In genomic region chr1:171983584-171983983, GRCh38 we compare ENCODE assay signal across 9 cellular contexts.
DNase-seq lines count a peak whose midpoint lies in the region; ATAC-seq, FAIRE-seq and TF ChIP-seq lines count a peak whose summit lies in the region.
"Had no signal": no experiment of that assay in that cellular context is flagged by ENCODE, and none has a peak within 500 bp of the region (broad histone marks: within the 10 kb centered on the region; RNA-seq: fewer than 3 reads in every experiment).

No MANE protein-coding gene starts in this region.

- H3K4me2 ChIP-seq in GM12878 (ENCODE audit: control insufficient read depth, insufficient read depth) = no peak overlapping the region

- no peaks in the 10 kb centered on the region; a peak in 1 of 4 replicates for H3K27me3 ChIP-seq in GM12878 (replicated peaks in 1 of 2; ENCODE audit: control insufficient read depth in 2 of 2, insufficient read depth in 2 of 2, low read length in 1 of 2)

- no peaks in the 10 kb centered on the region for H3K79me2 ChIP-seq in GM12878 (ENCODE audit: control insufficient read depth, insufficient read depth, low read length)

- H3K4me3 ChIP-seq in GM12878 = no peak overlapping the region

- FAIRE-seq in D721Med (lab: Jason Lieb, UNC) = peak; percentile 87
- FAIRE-seq in GM12878 (lab: Jason Lieb, UNC) = no peak

- no peaks in the 10 kb centered on the region for H4K20me1 ChIP-seq in GM12878 (ENCODE audit: control insufficient read depth, insufficient read depth)

- no peak overlapping the region for H2AFZ ChIP-seq in GM12878 (ENCODE audit: control insufficient read depth, low read depth, low read length)

- H3K4me1 ChIP-seq in GM12878 (ENCODE audit: control insufficient read depth, insufficient read depth, low read length) = no peaks in the 10 kb centered on the region

- in situ Hi-C loops in GM12878 (cut with MboI) = loop anchor here (5.0 kb wide), 2 partner anchors 176 to 341 kb away; no protein-coding TSS in a partner anchor

- 0% methylated on average over 1 of the region's 1 CpG for WGBS in GM12878 (ENCODE audit: insufficient coverage, insufficient replicate concordance, low lambda C conversion rate, missing lambda C conversion rate)

- peaks cover 8 to 12% of the 10 kb centered on the region in 2 donors for H3K27me3 Mint-ChIP-seq in stimulated activated naive B cell treated with anti-CD40 and anti-IgM and Interleukin-4, amounts not matched to agents 10 μg/mL and 1 μg/mL and 100 μg/mL, for 72 hours

- RAD21 ChIA-PET in GM12878 (lab: Charles Lee; ENCODE audit: unreplicated experiment) = interaction anchor here (3.4 to 7.8 kb wide), 3 partner anchors 179 to 339 kb away, joined by 15 to 87 read pairs (median 20); no protein-coding TSS in a partner anchor

- TF ChIP-seq RAD21 in GM12878 (IDR thresholded peaks at IDR 0.05; ENCODE audit: insufficient read depth, low read depth, low read length) = peak; percentile 41; the same call in 1 of the 2 replicates

- TF ChIP-seq CTCF in D721Med (IDR thresholded peaks at IDR 0.05; ENCODE audit: insufficient read depth, missing control alignments) (no peak), GM12878 (IDR thresholded peaks at IDR 0.05 in 2 of 3, conservative IDR thresholded peaks at IDR 0.05 in 1 of 3; ENCODE audit: control insufficient read depth in 2 of 3, extremely low read depth in 1 of 3, insufficient read depth in 1 of 3, low read depth in 3 of 3, low read length in 3 of 3) (peak in 1 of 3 experiments; percentile 25; a peak in 1 of 6 replicates)

- H3K9ac ChIP-seq in GM12878 (ENCODE audit: control insufficient read depth, insufficient read depth, low read length) = no peak overlapping the region

- ATAC-seq in GM12878 = peak; percentile 47
- no peak for ATAC-seq in GM21576 (IDR thresholded peaks at IDR 0.05; ENCODE audit: unreplicated experiment)
- ATAC-seq in stimulated activated effector memory CD8-positive, alpha-beta T cell treated with anti-CD3 and anti-CD28 coated beads, Interleukin-12 subunit alpha, Interleukin-12 subunit beta, amount 100 ng/mL, for 72 hours = no peak
- ATAC-seq in stimulated activated naive B cell treated with anti-CD40 and anti-IgM and Interleukin-4, amounts not matched to agents 10 μg/mL and 1 μg/mL and 100 μg/mL, for 72 hours (replicated peaks) = no peak
- no peak for ATAC-seq in HG02642 (IDR thresholded peaks at IDR 0.05; ENCODE audit: poor library complexity, unreplicated experiment)

- POLR2A ChIA-PET in GM12878 (lab: Charles Lee) = interaction anchor here (0.6 kb wide), 2 partner anchors 155 to 338 kb away, joined by 3 to 5 read pairs; no protein-coding TSS in a partner anchor

- CTCF ChIA-PET in GM12878 (lab: Yijun Ruan, JAX) = interaction anchor here (0.6 to 14.3 kb wide), 10 partner anchors 15 to 417 kb away, joined by 3 to 322 read pairs (median 6); no protein-coding TSS in a partner anchor

- SMC1A ChIA-PET in GM12878 (lab: Charles Lee; ENCODE audit: uncharacterized antibody, unreplicated experiment) = interaction anchor here (0.7 to 9.3 kb wide), 3 partner anchors 14 to 221 kb away, joined by 3 to 142 read pairs (median 3); no protein-coding TSS in a partner anchor

- intact Hi-C loops in GM12878 (cut with micrococcal nuclease; ENCODE audit: unreplicated experiment) = no loop called here

- H3K36me3 ChIP-seq in GM12878 (ENCODE audit: control insufficient read depth in 2 of 2, insufficient read depth in 2 of 2, low read length in 1 of 2) = no peaks in the 10 kb centered on the region

- no peak overlapping the region for H3K27ac ChIP-seq in GM12878 (ENCODE audit: control insufficient read depth, insufficient read depth)

- no TSS peak for BruUV-seq in GM12878 (replicated peaks; lab: Mats Ljungman, UMichigan)

- H3K4me1 Mint-ChIP-seq in stimulated activated effector memory CD8-positive, alpha-beta T cell treated with anti-CD3 and anti-CD28 coated beads, Interleukin-12 subunit alpha, Interleukin-12 subunit beta, amount 100 ng/mL, for 72 hours = no peaks in the 10 kb centered on the region
- H3K4me1 Mint-ChIP-seq in stimulated activated naive B cell treated with anti-CD40 and anti-IgM and Interleukin-4, amounts not matched to agents 10 μg/mL and 1 μg/mL and 100 μg/mL, for 72 hours = peaks cover 0 to 4% of the 10 kb centered on the region in 2 donors

- H3K36me3 Mint-ChIP-seq in stimulated activated effector memory CD8-positive, alpha-beta T cell treated with anti-CD3 and anti-CD28 coated beads, Interleukin-12 subunit alpha, Interleukin-12 subunit beta, amount 100 ng/mL, for 72 hours = no peaks in the 10 kb centered on the region
- no peaks in the 10 kb centered on the region for H3K36me3 Mint-ChIP-seq in stimulated activated naive B cell treated with anti-CD40 and anti-IgM and Interleukin-4, amounts not matched to agents 10 μg/mL and 1 μg/mL and 100 μg/mL, for 72 hours

- H3K9me3 ChIP-seq in GM12878 (replicated peaks; ENCODE audit: control insufficient read depth, insufficient read depth, low read length) = no peaks in the 10 kb centered on the region

- no peak for DNase-seq in D721Med (ENCODE audit: insufficient read length, low spot score)
- peak; percentile 19 for DNase-seq in KG1 (lab: John Stamatoyannopoulos, UW)
- DNase-seq in GM12878 (ENCODE audit: low read depth, low spot score) = no peak
- DNase-seq in midbrain (lab: John Stamatoyannopoulos, UW) = peak; percentile 58
- no peak for DNase-seq in stimulated activated effector memory CD8-positive, alpha-beta T cell treated with anti-CD3 and anti-CD28 coated beads, Interleukin-12 subunit alpha, Interleukin-12 subunit beta, amount 100 ng/mL, for 72 hours (ENCODE audit: low spot score in 2 of 2)
- no peak for DNase-seq in stimulated activated naive B cell treated with anti-CD40 and anti-IgM and Interleukin-4, amounts not matched to agents 10 μg/mL and 1 μg/mL and 100 μg/mL, for 72 hours
- DNase-seq: NCI-H1436 treated with DMSO at 0.1 percent for 48 hours had no signal

- no peak overlapping the region for H3K4me3 Mint-ChIP-seq in stimulated activated effector memory CD8-positive, alpha-beta T cell treated with anti-CD3 and anti-CD28 coated beads, Interleukin-12 subunit alpha, Interleukin-12 subunit beta, amount 100 ng/mL, for 72 hours
- no peak overlapping the region for H3K4me3 Mint-ChIP-seq in stimulated activated naive B cell treated with anti-CD40 and anti-IgM and Interleukin-4, amounts not matched to agents 10 μg/mL and 1 μg/mL and 100 μg/mL, for 72 hours

- no peak for TF ChIP-seq POLR2A in GM12878 (IDR thresholded peaks at IDR 0.05; ENCODE audit: low read depth, low read length)

- TF ChIP-seq EP300 in GM12878 (IDR thresholded peaks at IDR 0.05; ENCODE audit: borderline replicate concordance in 1 of 2, control insufficient read depth in 1 of 2, low read depth in 2 of 2, low read length in 2 of 2) = no peak

- no peak overlapping the region for H3K27ac Mint-ChIP-seq in stimulated activated effector memory CD8-positive, alpha-beta T cell treated with anti-CD3 and anti-CD28 coated beads, Interleukin-12 subunit alpha, Interleukin-12 subunit beta, amount 100 ng/mL, for 72 hours
- H3K27ac Mint-ChIP-seq in stimulated activated naive B cell treated with anti-CD40 and anti-IgM and Interleukin-4, amounts not matched to agents 10 μg/mL and 1 μg/mL and 100 μg/mL, for 72 hours = no peak overlapping the region

- H3K9me3 Mint-ChIP-seq in stimulated activated effector memory CD8-positive, alpha-beta T cell treated with anti-CD3 and anti-CD28 coated beads, Interleukin-12 subunit alpha, Interleukin-12 subunit beta, amount 100 ng/mL, for 72 hours = no peaks in the 10 kb centered on the region
- no peaks in the 10 kb centered on the region for H3K9me3 Mint-ChIP-seq in stimulated activated naive B cell treated with anti-CD40 and anti-IgM and Interleukin-4, amounts not matched to agents 10 μg/mL and 1 μg/mL and 100 μg/mL, for 72 hours

TF ChIP-seq in GM12878, 131 proteins besides CTCF, POLR2A, EP300 and RAD21:
- peak; percentile 29; the same call in 1 of the 2 replicates for TF ChIP-seq SMC3 (IDR thresholded peaks at IDR 0.05; ENCODE audit: borderline replicate concordance, low read length)
- no peak for TF ChIP-seq ELK1 (IDR thresholded peaks at IDR 0.05; ENCODE audit: low read depth, low read length)
TF ChIP-seq in GM12878: peak in this region for 1.

Comparison
In these comparisons a context has a peak if more than half of its experiments do, and no peak if none do; other contexts are left out.
1. DNase-seq: peak in KG1 (single experiment) and midbrain (single experiment); none in D721Med (single experiment), GM12878 (single experiment), stimulated activated effector memory CD8-positive, alpha-beta T cell treated with anti-CD3 and anti-CD28 coated beads, Interleukin-12 subunit alpha, Interleukin-12 subunit beta, amount 100 ng/mL, for 72 hours (0 of 2) and stimulated activated naive B cell treated with anti-CD40 and anti-IgM and Interleukin-4, amounts not matched to agents 10 μg/mL and 1 μg/mL and 100 μg/mL, for 72 hours (single experiment).